In genomic region chr14:50924236-50924635, GRCh38 we compare ENCODE assay signal across 34 cellular contexts. TPM values are rescaled to one million over a fixed set of nuclear protein-coding genes. Genes with fewer than 3 reads are reported as not detected.
"Had no signal": no experiment of that assay in that cellular context is flagged by ENCODE, and none has a peak within 500 bp of the region (broad histone marks: within the 10 kb centered on the region; RNA-seq: fewer than 3 reads in every experiment).

No MANE protein-coding gene starts in this region.

- FAIRE-seq: colon had no signal

- DNase-seq: activated CD4-positive, alpha-beta memory T cell treated with anti-CD3 and anti-CD28 coated beads for 36 hours; activated CD4-positive, alpha-beta T cell treated with anti-CD3 and anti-CD28 coated beads for 36 hours; activated CD4-positive, alpha-beta T cell treated with anti-CD3 and anti-CD28 coated beads, Interleukin-2, amount 10 ng/mL, durations not matched to agents 24 days and 14 days; activated CD4-positive, CD25-positive, alpha-beta regulatory T cell; activated CD4-positive, CD25-positive, alpha-beta regulatory T cell treated with anti-CD3 and anti-CD28 coated beads, Interleukin-2, amount 50 U/mL, for 72 hours; activated CD8-positive, alpha-beta memory T cell treated with anti-CD3 and anti-CD28 coated beads, Interleukin-2, amount 10 ng/mL, durations not matched to agents 7 days and 5 days; activated CD8-positive, alpha-beta memory T cell treated with anti-CD3 and anti-CD28 coated beads, Interleukin-2, amount 50 U/mL, for 4 hours; activated CD8-positive, alpha-beta T cell treated with anti-CD3 and anti-CD28 coated beads, Interleukin-2, amount 10 ng/mL, durations not matched to agents 7 days and 5 days; activated effector memory CD4-positive, alpha-beta T cell treated with anti-CD3 and anti-CD28 coated beads, Interleukin-2, amount 50 U/mL, for 16 hours; activated naive CD4-positive, alpha-beta T cell treated with anti-CD3 and anti-CD28 coated beads for 36 hours; activated naive CD8-positive, alpha-beta T cell treated with anti-CD3 and anti-CD28 coated beads for 36 hours; activated naive CD8-positive, alpha-beta T cell treated with anti-CD3 and anti-CD28 coated beads, Interleukin-2, amount 50 U/mL, for 24 hours; activated T-cell treated with anti-CD3 and anti-CD28 coated beads, Interleukin-2, amount 50 U/mL, for 1 hour; activated T-cell treated with anti-CD3 and anti-CD28 coated beads, Interleukin-2, amount 50 U/mL, for 48 hours; adrenal gland; amygdala; aorta; body of pancreas; caudate nucleus; cortex of kidney; dermis blood vessel endothelial cell; effector CD4-positive, alpha-beta T cell; effector memory CD8-positive, alpha-beta T cell; erythroblast; foreskin keratinocyte; gastrocnemius medialis; glutamatergic neuron; heart left ventricle had no signal

- ATAC-seq: activated CD4-positive, alpha-beta T cell treated with anti-CD3 and anti-CD28 coated beads for 36 hours; activated CD8-positive, alpha-beta memory T cell treated with anti-CD3 and anti-CD28 coated beads, Interleukin-2, amount 10 ng/mL, durations not matched to agents 7 days and 5 days; activated CD8-positive, alpha-beta T cell treated with anti-CD3 and anti-CD28 coated beads, Interleukin-2, amount 10 ng/mL, durations not matched to agents 7 days and 5 days; activated naive CD8-positive, alpha-beta T cell treated with anti-CD3 and anti-CD28 coated beads, Interleukin-2, amount 50 U/mL, for 24 hours; body of pancreas; effector memory CD8-positive, alpha-beta T cell; foreskin keratinocyte; gastrocnemius medialis; heart left ventricle had no signal

- H3K27me3 ChIP-seq: adrenal gland, body of pancreas, esophagus muscularis mucosa, foreskin keratinocyte, gastrocnemius medialis, heart left ventricle had no signal

- H3K36me3 ChIP-seq: gastrocnemius medialis had no signal

- H3K27ac ChIP-seq: adrenal gland, body of pancreas, esophagus muscularis mucosa, foreskin keratinocyte, gastrocnemius medialis, heart left ventricle had no signal

- H3K4me3 ChIP-seq: adrenal gland, body of pancreas, esophagus muscularis mucosa, gastrocnemius medialis, heart left ventricle had no signal

- H3K9me3 ChIP-seq: adrenal gland, body of pancreas, esophagus muscularis mucosa, gastrocnemius medialis, heart left ventricle had no signal

- H3K4me1 ChIP-seq: body of pancreas, foreskin keratinocyte had no signal

RNA-seq across cellular contexts. Expression of gene PYGL, which starts 20.0 kb away (rescaled TPM):
- total RNA-seq: activated CD8-positive, alpha-beta T cell treated with anti-CD3 and anti-CD28 coated beads, Interleukin-2, amount 10 ng/mL, durations not matched to agents 7 days and 5 days had no signal

RNA-seq across cellular contexts. Expression of gene ABHD12B, which starts 52.4 kb away (rescaled TPM):
- total RNA-seq: activated CD4-positive, alpha-beta memory T cell treated with anti-CD3 and anti-CD28 coated beads for 36 hours; activated CD4-positive, alpha-beta T cell treated with anti-CD3 and anti-CD28 coated beads for 36 hours; activated CD4-positive, alpha-beta T cell treated with anti-CD3 and anti-CD28 coated beads, Interleukin-2, amount 10 ng/mL, durations not matched to agents 24 days and 14 days; activated CD8-positive, alpha-beta memory T cell treated with anti-CD3 and anti-CD28 coated beads for 36 hours; activated CD8-positive, alpha-beta memory T cell treated with anti-CD3 and anti-CD28 coated beads, Interleukin-2, amount 10 ng/mL, durations not matched to agents 7 days and 5 days; activated CD8-positive, alpha-beta T cell treated with anti-CD3 and anti-CD28 coated beads, Interleukin-2, amount 10 ng/mL, durations not matched to agents 7 days and 5 days; activated naive CD4-positive, alpha-beta T cell treated with anti-CD3 and anti-CD28 coated beads for 36 hours; activated naive CD8-positive, alpha-beta T cell treated with anti-CD3 and anti-CD28 coated beads for 36 hours; activated T-helper 1 cell treated with anti-CD3 and anti-CD28 coated beads, Interleukin-12 subunit alpha, Interleukin-12 subunit beta, Interleukin-2, Interleukin-4 antibody, amounts not matched to agents 30 ng/mL and 10 ng/mL and 1 ng/mL, durations not matched to agents 14 hours and 24 hours and 36 hours; activated T-helper 2 cell treated with anti-CD3 and anti-CD28 coated beads, Interferon-gamma antibody, Interleukin-2, Interleukin-4, amounts not matched to agents 10 μg/mL and 5 μg/mL and 100 μg/mL, durations not matched to agents 14 hours and 24 hours and 36 hours; aorta; body of pancreas; chondrocyte; dermis blood vessel endothelial cell; esophagus muscularis mucosa; foreskin keratinocyte; gastrocnemius medialis had no signal
- polyA plus RNA-seq: foreskin keratinocyte, heart left ventricle had no signal
